In the genomic region with DNA sequence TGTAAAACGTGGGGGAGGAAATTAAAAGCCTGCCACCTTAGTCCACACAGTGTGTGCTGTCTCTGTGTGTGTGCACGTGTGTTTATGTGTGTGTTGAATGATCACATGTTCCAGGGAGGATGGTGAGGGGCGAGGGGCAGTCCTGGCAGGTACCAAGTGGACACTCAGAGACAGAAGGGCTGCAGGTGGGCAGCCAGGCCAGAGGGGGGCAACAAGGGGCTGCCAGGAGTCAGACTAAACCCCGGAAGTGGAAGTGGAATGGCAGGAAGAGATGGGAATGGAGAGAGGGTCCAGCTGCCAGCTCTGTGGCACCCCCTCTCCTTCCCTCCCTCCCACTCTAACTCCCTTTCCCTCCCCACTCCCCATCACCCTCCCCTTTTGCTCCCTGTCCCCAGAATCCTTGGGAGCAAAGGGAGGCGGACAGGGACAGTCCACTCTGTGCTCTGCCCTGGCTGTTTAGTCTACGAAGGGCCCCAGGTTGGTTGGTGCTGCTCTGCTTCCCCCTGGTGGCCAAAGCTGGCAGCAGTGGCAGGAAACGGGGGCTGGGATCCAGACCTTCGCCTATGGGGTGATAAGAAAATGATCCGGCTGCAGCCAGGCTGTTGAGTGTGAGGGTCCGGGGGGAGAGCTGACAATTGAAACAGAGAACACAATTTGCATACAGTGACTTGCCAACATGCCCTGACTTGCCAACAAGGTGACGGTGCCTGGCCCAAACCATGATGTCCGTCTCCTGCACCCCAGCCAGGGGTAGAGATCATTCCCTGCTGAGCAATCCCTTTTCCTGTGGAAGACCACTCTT, we compare ENCODE assay signal across 8 cellular contexts. TPM values are rescaled to one million over a fixed set of nuclear protein-coding genes. Genes with fewer than 3 reads are reported as not detected.
DNase-seq lines count a peak whose midpoint lies in the region; ATAC-seq, FAIRE-seq and TF ChIP-seq lines count a peak whose summit lies in the region.

No MANE protein-coding gene starts in this region.

- TSS peak; percentile 54 for BruUV-seq in mammary epithelial cell (replicated peaks; lab: Mats Ljungman, UMichigan)

- peak overlapping the region; percentile 66 for H2AFZ ChIP-seq in mammary epithelial cell (ENCODE audit: low read depth, low read length)

- H3K36me3 ChIP-seq in mammary epithelial cell (ENCODE audit: insufficient read depth, low read length) = peaks cover 2% of the 10 kb centered on the region
- H3K36me3 ChIP-seq in spleen = no peaks in the 10 kb centered on the region

- no peaks in the 10 kb centered on the region for H3K36me3 Mint-ChIP-seq in immature natural killer cell

- no peak overlapping the region for H3K4me2 ChIP-seq in mammary epithelial cell (ENCODE audit: insufficient read depth, low read depth, low read length)

- TF ChIP-seq CTCF in D721Med (IDR thresholded peaks at IDR 0.05; ENCODE audit: insufficient read depth, missing control alignments) (peak; percentile 94), VCaP (conservative IDR thresholded peaks at IDR 0.05) (peak; percentile 99), mammary epithelial cell (conservative IDR thresholded peaks at IDR 0.05 in 1 of 2, IDR thresholded peaks at IDR 0.05 in 1 of 2; ENCODE audit: extremely low read depth in 1 of 2, insufficient read depth in 1 of 2, low read depth in 1 of 2, low read length in 2 of 2) (peak; percentile 96 to 99), spleen (IDR thresholded peaks at IDR 0.05 in 8 of 11, conservative IDR thresholded peaks at IDR 0.05 in 3 of 11) (peak; percentile 75 to 96 (median 90))

- H3K9me3 ChIP-seq in mammary epithelial cell (replicated peaks; ENCODE audit: insufficient read depth, low read length) (no peaks in the 10 kb centered on the region), spleen (no peaks in the 10 kb centered on the region)

- no peaks in the 10 kb centered on the region for H4K20me1 ChIP-seq in mammary epithelial cell (ENCODE audit: insufficient read depth, low read length)

- dilution Hi-C loops in mammary epithelial cell (cut with HindIII; ENCODE audit: low sequenced_read_pairs) = loop anchor here (5.0 kb wide), 1 partner anchor 70 kb away; no protein-coding TSS in a partner anchor

- in situ Hi-C loops in mammary epithelial cell (cut with MboI; ENCODE audit: low sequenced_read_pairs in 2 of 2) = loop anchor here in 1 of 2 donors (5.0 to 10.0 kb wide), 4 partner anchors 45 to 520 kb away; no protein-coding TSS in a partner anchor

- 23% methylated on average over 11 of the region's 12 CpGs for WGBS in mammary epithelial cell (ENCODE audit: low coverage, missing lambda C conversion rate)
- 13 to 27% (median 23%) methylated on average over 10 to 12 of the region's 12 CpGs for WGBS in spleen, 5 donors

- CTCF ChIA-PET in mammary epithelial cell (lab: Charles Lee; ENCODE audit: low non-redundant PET) = interaction anchor here (0.7 to 0.8 kb wide), 2 partner anchors 17 to 171 kb away, joined by 6 read pairs; no protein-coding TSS in a partner anchor

- H3K79me2 ChIP-seq in mammary epithelial cell (ENCODE audit: insufficient read depth, low read length) = peaks cover 3% of the 10 kb centered on the region

- no peak overlapping the region for H3K4me3 ChIP-seq in mammary epithelial cell (replicated peaks in 1 of 3; ENCODE audit: insufficient read depth in 1 of 3, low read depth in 2 of 3, low read length in 3 of 3)
- H3K4me3 ChIP-seq in spleen = peak overlapping the region in 1 of 8 donors; percentile 46

- peak overlapping the region in 1 of 6 donors; percentile 62 for H3K27ac Mint-ChIP-seq in immature natural killer cell

- H3K9me3 Mint-ChIP-seq in immature natural killer cell = no peaks in the 10 kb centered on the region

- TF ChIP-seq POLR2A in H54 (IDR thresholded peaks at IDR 0.05; ENCODE audit: low read depth, low read length) (peak; percentile 29; the same call in 1 of the 2 replicates), spleen (IDR thresholded peaks at IDR 0.05) (no peak)

- H3K4me3 Mint-ChIP-seq in immature natural killer cell = peak overlapping the region; percentile 3 to 68 (median 49)

- no peak overlapping the region for H3K9ac ChIP-seq in mammary epithelial cell (ENCODE audit: insufficient read depth, low read length)

- H3K27me3 ChIP-seq in mammary epithelial cell (ENCODE audit: insufficient read depth, low read length) = no peaks in the 10 kb centered on the region
- H3K27me3 ChIP-seq in spleen (replicated peaks in 1 of 7) = no peaks in the 10 kb centered on the region

- no peak for ATAC-seq in HG03139 (IDR thresholded peaks at IDR 0.05; ENCODE audit: unreplicated experiment)

- peaks cover 0 to 2% (median 0%) of the 10 kb centered on the region in 3 donors for H3K27me3 Mint-ChIP-seq in immature natural killer cell (ENCODE audit: low read depth in 3 of 3)

- FAIRE-seq in D721Med (lab: Jason Lieb, UNC) = no peak
- no peak for FAIRE-seq in H54 (lab: Jason Lieb, UNC)

- peak overlapping the region; percentile 64; the same call in 1 of the 2 replicates for H3K27ac ChIP-seq in VCaP
- H3K27ac ChIP-seq in mammary epithelial cell (ENCODE audit: insufficient read depth, low read depth, low read length) = no peak overlapping the region
- H3K27ac ChIP-seq in spleen = peak overlapping the region in 5 of 8 donors; percentile 12 to 61 (median 27)

- DNase-seq in D721Med (ENCODE audit: insufficient read length, low spot score) (peak; percentile 51), H54 (ENCODE audit: insufficient read length, low spot score) (peak; percentile 84), NCI-H187 treated with DMSO at 0.1 percent for 48 hours (lab: John Stamatoyannopoulos, UW) (peak; percentile 12), mammary epithelial cell (peak; percentile 63), immature natural killer cell (peak; percentile 52 to 57 (median 57)), spleen (peak; percentile 94)

- peaks cover 0 to 2% of the 10 kb centered on the region in 2 donors for H3K4me1 Mint-ChIP-seq in immature natural killer cell

- H3K4me1 ChIP-seq in mammary epithelial cell (ENCODE audit: insufficient read depth, low read length) (peaks cover 45% of the 10 kb centered on the region), spleen (peaks cover 8 to 86% (median 47%) of the 10 kb centered on the region in 6 donors)

- intact Hi-C loops in mammary epithelial cell (cut with micrococcal nuclease) (loop anchor here (1.0 to 5.0 kb wide), 4 partner anchors 47 to 515 kb away; no protein-coding TSS in a partner anchor), spleen (cut with DNase I; ENCODE audit: low total_unique reads) (loop anchor here (5.0 kb wide), 1 partner anchor 55 kb away; no protein-coding TSS in a partner anchor)

RNA-seq across cellular contexts. Expression of a gene that starts 24.4 kb away (rescaled TPM):
- total RNA-seq in mammary epithelial cell (10 to 100 TPM in 1 of 2 donors, 1 to 10 TPM in 1; 7.8 to 21.6 TPM), spleen (10 to 100 TPM in 5 of 7 donors, 1 to 10 TPM in 2; 8.3 to 17.5 (median 12.0) TPM)
- polyA plus RNA-seq in mammary epithelial cell (27.6 TPM), immature natural killer cell (under 1 TPM in 1 of 3 donors, not detected in 2; 0.30 TPM), spleen (1 to 10 TPM in 2 of 3 donors, under 1 TPM in 1; 0.99 to 3.3 (median 1.2) TPM)
- 31.5 TPM for polyA minus RNA-seq in mammary epithelial cell

RNA-seq across cellular contexts. Expression of a gene that starts 29.6 kb away (rescaled TPM):
- total RNA-seq in mammary epithelial cell (under 1 TPM; under 0.01 to 0.28 TPM), spleen (100 to 1,000 TPM in 1 of 7 donors, 10 to 100 TPM in 6; 41.1 to 109 (median 63.9) TPM)
- polyA plus RNA-seq in mammary epithelial cell (0.46 TPM), immature natural killer cell (1 to 10 TPM in 1 of 3 donors, not detected in 2; 3.0 TPM), spleen (10 to 100 TPM in 2 of 3 donors, 1 to 10 TPM in 1; 8.2 to 25.2 (median 10.6) TPM)
- not detected for polyA minus RNA-seq in mammary epithelial cell

Comparison
In these comparisons a context has a peak if more than half of its experiments do, and no peak if none do; other contexts are left out.
1. DNase-seq: peak in every context shown above with its lines; median percentile 94 in spleen; 84 in H54; 63 in mammary epithelial cell; 57 in immature natural killer cell; 51 in D721Med; 12 in NCI-H187 treated with DMSO at 0.1 percent for 48 hours.